In the genomic region with DNA sequence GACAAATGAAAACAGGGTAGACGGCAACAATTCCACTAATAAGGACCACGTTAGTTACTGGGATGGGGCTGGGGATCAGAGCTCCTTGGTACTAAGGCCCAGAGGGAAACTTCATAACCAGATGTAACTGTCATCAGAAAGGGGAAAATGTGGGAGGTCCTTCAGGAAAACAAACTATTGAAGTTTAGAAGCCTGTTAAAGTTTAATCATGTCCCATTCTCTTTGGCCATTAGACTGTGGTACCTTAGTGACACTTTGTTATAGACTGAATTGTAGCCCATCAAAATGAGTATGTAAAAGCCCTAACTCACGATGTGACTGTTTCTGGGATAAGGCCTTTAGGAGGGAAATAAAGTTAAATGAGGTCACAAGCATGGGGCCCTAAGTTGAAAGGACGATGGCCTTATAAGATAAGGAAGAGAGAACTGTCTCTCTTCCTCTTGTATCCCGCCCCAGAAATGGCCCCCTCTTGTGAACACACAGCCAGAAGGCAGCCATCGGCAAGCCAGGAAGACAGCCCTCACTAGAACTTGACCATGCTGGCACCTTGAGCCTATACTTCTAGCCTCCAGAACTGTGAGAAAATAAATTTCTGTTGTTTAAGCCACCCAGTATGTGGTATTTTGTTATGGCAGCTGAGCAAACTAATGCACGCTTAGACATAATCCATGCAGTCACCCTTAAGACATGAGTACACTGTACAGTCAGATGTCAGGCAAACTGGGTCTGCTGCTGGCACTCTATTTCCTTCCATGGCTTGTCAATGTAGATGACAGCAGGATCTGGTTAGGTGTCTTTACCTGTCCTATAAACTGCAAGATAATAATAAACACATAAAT, we compare ENCODE assay signal across 28 cellular contexts. TPM values are rescaled to one million over a fixed set of nuclear protein-coding genes. Genes with fewer than 3 reads are reported as not detected.
DNase-seq lines count a peak whose midpoint lies in the region; ATAC-seq and TF ChIP-seq lines count a peak whose summit lies in the region.
"Had no signal": no experiment of that assay in that cellular context is flagged by ENCODE, and none has a peak within 500 bp of the region (broad histone marks: within the 10 kb centered on the region; RNA-seq: fewer than 3 reads in every experiment).

No MANE protein-coding gene starts in this region.

- no peaks in the 10 kb centered on the region for H3K9me2 ChIP-seq in GM23248 (ENCODE audit: insufficient read depth)

- H3K4me2 ChIP-seq in GM23248 (ENCODE audit: unreplicated experiment) (no peak overlapping the region), osteoblast (ENCODE audit: insufficient read depth, low read length) (no peak overlapping the region)

- TF ChIP-seq CTCF in epithelial cell of esophagus (IDR thresholded peaks at IDR 0.05; ENCODE audit: insufficient read depth, low read depth, low read length, missing control alignments) (no peak), osteoblast (IDR thresholded peaks at IDR 0.05; ENCODE audit: extremely low read depth, low read depth, low read length) (no peak), uterus (IDR thresholded peaks at IDR 0.05) (no peak)

- H3K27me3 ChIP-seq in GM23248 (replicated peaks; ENCODE audit: insufficient read depth) (no peaks in the 10 kb centered on the region), osteoblast (ENCODE audit: insufficient read depth, low read length) (no peaks in the 10 kb centered on the region), uterus (no peaks in the 10 kb centered on the region)
- H3K27me3 ChIP-seq: adrenal gland, brain microvascular endothelial cell, suprapubic skin, upper lobe of right lung had no signal

- peak overlapping the region; percentile 63; the same call in 1 of the 2 replicates for H2AFZ ChIP-seq in GM23248
- no peak overlapping the region for H2AFZ ChIP-seq in osteoblast (ENCODE audit: low read length)

- no peak overlapping the region for H3K4me3 ChIP-seq in GM23248
- no peak overlapping the region for H3K4me3 ChIP-seq in epithelial cell of esophagus (ENCODE audit: low read length)
- H3K4me3 ChIP-seq in osteoblast (ENCODE audit: insufficient read depth, low read length) = no peak overlapping the region
- no peak overlapping the region for H3K4me3 ChIP-seq in uterus
- H3K4me3 ChIP-seq: adrenal gland, suprapubic skin, upper lobe of right lung had no signal

- in situ Hi-C loops in GM23248 (cut with MboI) = loop anchor here (25.0 kb wide), 1 partner anchor 447 kb away; no protein-coding TSS in a partner anchor

- intact Hi-C loops in left colon (cut with DNase I, micrococcal nuclease) (no loop called here), uterus (cut with DNase I; ENCODE audit: low total_unique reads) (no loop called here)

- H3K9ac ChIP-seq in GM23248 = no peak overlapping the region

- no peaks in the 10 kb centered on the region for H4K20me1 ChIP-seq in GM23248 (ENCODE audit: insufficient read depth)
- H4K20me1 ChIP-seq in osteoblast (ENCODE audit: insufficient read depth, low read length) = no peaks in the 10 kb centered on the region

- H3K27ac ChIP-seq in GM23248 (no peak overlapping the region; the same call in 1 of the 2 replicates), osteoblast (ENCODE audit: low read depth, low read length) (peak overlapping the region; percentile 94), uterus (peak overlapping the region in 1 of 2 donors; percentile 69)
- H3K27ac ChIP-seq: C4-2B, suprapubic skin, upper lobe of right lung, WERI-Rb-1 had no signal

- peaks cover 12% of the 10 kb centered on the region for H3K4me1 ChIP-seq in GM23248 (ENCODE audit: insufficient read depth)
- peaks cover 11% of the 10 kb centered on the region for H3K4me1 ChIP-seq in osteoblast (ENCODE audit: insufficient read depth, low read length)
- H3K4me1 ChIP-seq in uterus = no peaks in the 10 kb centered on the region
- H3K4me1 ChIP-seq: suprapubic skin, upper lobe of right lung had no signal

- no peak for DNase-seq in GM23248
- DNase-seq in NCI-H345 (lab: John Stamatoyannopoulos, UW) = peak; percentile 52
- peak; percentile 30 for DNase-seq in epithelial cell of esophagus (ENCODE audit: low read depth)
- DNase-seq in osteoblast (ENCODE audit: insufficient read length, low spot score, missing footprints) = no peak
- no peak for DNase-seq in left colon
- DNase-seq in NOMO-1 treated with dmso at 0.1 percent for 144 hours (lab: John Stamatoyannopoulos, UW; ENCODE audit: unreplicated experiment) = no peak
- no peak for DNase-seq in uterus
- DNase-seq: activated CD4-positive, alpha-beta T cell treated with anti-CD3 and anti-CD28 coated beads, Interleukin-2, amount 10 ng/mL, durations not matched to agents 7 days and 5 days; activated naive CD4-positive, alpha-beta T cell treated with Interleukin-2 at 50 U/mL for 16 hours; activated T-cell treated with anti-CD3 and anti-CD28 coated beads, Interleukin-2, amount 50 U/mL, for 24 hours; adrenal gland; brain microvascular endothelial cell; Calu3; effector CD4-positive, alpha-beta T cell; foreskin fibroblast; head of caudate nucleus; kidney glomerular epithelial cell; NCI-H1694; NCI-H524 treated with DMSO at 0.1 percent for 48 hours; posterior cingulate gyrus; stimulated activated naive CD4-positive, alpha-beta T cell; T-helper 17 cell; upper lobe of right lung; WERI-Rb-1 had no signal

- no peak for ATAC-seq in left colon
- ATAC-seq: sciatic nerve, SK-N-SH treated with all-trans-retinoic acid at 6 μM for 48 hours, T-helper 17 cell, upper lobe of right lung had no signal

- H3K36me3 ChIP-seq in GM23248 (ENCODE audit: low read depth) = no peaks in the 10 kb centered on the region
- H3K36me3 ChIP-seq in osteoblast (ENCODE audit: insufficient read depth, low read length) = no peaks in the 10 kb centered on the region
- no peaks in the 10 kb centered on the region for H3K36me3 ChIP-seq in uterus
- H3K36me3 ChIP-seq: adrenal gland, brain microvascular endothelial cell, suprapubic skin, upper lobe of right lung, WERI-Rb-1 had no signal

- H3K9me3 ChIP-seq in GM23248 (ENCODE audit: low read depth) (no peaks in the 10 kb centered on the region), osteoblast (ENCODE audit: low read depth, low read length) (no peaks in the 10 kb centered on the region), uterus (no peaks in the 10 kb centered on the region)
- H3K9me3 ChIP-seq: adrenal gland, suprapubic skin, upper lobe of right lung had no signal

- TF ChIP-seq POLR2A in uterus (IDR thresholded peaks at IDR 0.05) = no peak

- peaks cover 11% of the 10 kb centered on the region for H3F3A ChIP-seq in GM23248 (ENCODE audit: insufficient read depth)

- no peaks in the 10 kb centered on the region for H3K79me2 ChIP-seq in GM23248 (ENCODE audit: insufficient read depth)
- no peaks in the 10 kb centered on the region for H3K79me2 ChIP-seq in osteoblast (ENCODE audit: insufficient read depth, low read length)

- WGBS in GM23248 (ENCODE audit: low coverage in 1 of 2, low lambda C conversion rate in 2 of 2, missing lambda C conversion rate in 2 of 2), 2 experiments = 93 to 97% methylated on average over 7 of the region's 7 CpGs

RNA-seq across cellular contexts. Expression of gene USP47, which starts 26.9 kb away (rescaled TPM):
- 53.0 and 58.8 TPM in 2 replicates for total RNA-seq in GM23248 (2014; rRNA removed; shearing (Covaris generic))
- polyA plus RNA-seq in GM23248 (2016; fragmentation: Nextera tagmentation; extraction: Ambion mirVana) = 35.9 and 36.3 TPM in 2 replicates
- total RNA-seq in osteoblast = 64.8 and 72.7 TPM in 2 replicates
- total RNA-seq in left colon = 10 to 100 TPM; 35.3 to 38.9 TPM
- total RNA-seq in uterus = 100 to 1,000 TPM in 3 of 4 donors, 10 to 100 TPM in 1; 83.4 to 247 (median 146) TPM

Comparison
In these comparisons a context has a peak if more than half of its experiments do, and no peak if none do; other contexts are left out.
1. DNase-seq: peak in NCI-H345 (single experiment) and epithelial cell of esophagus (single experiment); none in GM23248 (single experiment), osteoblast (single experiment), left colon (0 of 2), NOMO-1 treated with dmso at 0.1 percent for 144 hours (single experiment) and uterus (0 of 2).